In genomic region chr2:159798376-159798724, GRCh38 we compare ENCODE assay signal across 8 cellular contexts. TPM values are rescaled to one million over a fixed set of nuclear protein-coding genes. Genes with fewer than 3 reads are reported as not detected.
DNase-seq lines count a peak whose midpoint lies in the region; ATAC-seq and TF ChIP-seq lines count a peak whose summit lies in the region.

No MANE protein-coding gene starts in this region.

- peaks cover 23% of the 10 kb centered on the region for H3K27me3 Mint-ChIP-seq in activated T-cell treated with anti-CD3 and anti-CD28 coated beads, Interleukin-2, amount 50 U/mL, for 4 hours (ENCODE audit: low read depth)
- peaks cover 52% of the 10 kb centered on the region for H3K27me3 Mint-ChIP-seq in activated T-helper 2 cell treated with anti-CD3 and anti-CD28 coated beads, Interferon-gamma antibody, Interleukin-2, Interleukin-4, amounts not matched to agents 10 μg/mL and 5 μg/mL and 100 μg/mL, durations not matched to agents 14 hours and 24 hours and 36 hours (ENCODE audit: low read depth)

- H3K4me1 Mint-ChIP-seq in activated T-cell treated with anti-CD3 and anti-CD28 coated beads, Interleukin-2, amount 50 U/mL, for 4 hours (ENCODE audit: low read depth): peaks cover 10% of the 10 kb centered on the region
- peaks cover 8% of the 10 kb centered on the region for H3K4me1 Mint-ChIP-seq in activated T-helper 2 cell treated with anti-CD3 and anti-CD28 coated beads, Interferon-gamma antibody, Interleukin-2, Interleukin-4, amounts not matched to agents 10 μg/mL and 5 μg/mL and 100 μg/mL, durations not matched to agents 14 hours and 24 hours and 36 hours (ENCODE audit: low read depth)

- H3K4me1 ChIP-seq in transverse colon: peaks cover 6 to 20% (median 11%) of the 10 kb centered on the region in 4 donors

- H3K36me3 Mint-ChIP-seq in activated T-cell treated with anti-CD3 and anti-CD28 coated beads, Interleukin-2, amount 50 U/mL, for 4 hours (ENCODE audit: insufficient read depth): peaks cover 3% of the 10 kb centered on the region
- peaks cover 9% of the 10 kb centered on the region for H3K36me3 Mint-ChIP-seq in activated T-helper 2 cell treated with anti-CD3 and anti-CD28 coated beads, Interferon-gamma antibody, Interleukin-2, Interleukin-4, amounts not matched to agents 10 μg/mL and 5 μg/mL and 100 μg/mL, durations not matched to agents 14 hours and 24 hours and 36 hours (ENCODE audit: low read depth)

- no peak for DNase-seq in activated T-cell treated with anti-CD3 and anti-CD28 coated beads, Interleukin-2, amount 50 U/mL, for 4 hours
- DNase-seq in activated T-cell treated with anti-CD3 and anti-CD28 coated beads for 4 hours (no peak), left colon (no peak), transverse colon (no peak), HPDE6-E6E7 (ENCODE audit: extremely low spot score) (no peak), iPS-NIHi11 (ENCODE audit: low spot score) (no peak)
- no peak for DNase-seq in activated T-helper 2 cell treated with anti-CD3 and anti-CD28 coated beads, Interferon-gamma antibody, Interleukin-2, Interleukin-4, amounts not matched to agents 10 μg/mL and 5 μg/mL and 100 μg/mL, durations not matched to agents 14 hours and 24 hours and 36 hours (ENCODE audit: low spot score)

- TF ChIP-seq CTCF in transverse colon (IDR thresholded peaks at IDR 0.05): no peak

- ATAC-seq in activated T-cell treated with anti-CD3 and anti-CD28 coated beads, Interleukin-2, amount 50 U/mL, for 4 hours: no peak
- ATAC-seq in left colon (peak; percentile 44), HG03097 (IDR thresholded peaks at IDR 0.05; ENCODE audit: low FRiP score, unreplicated experiment) (no peak)

- no peak for TF ChIP-seq POLR2A in transverse colon (IDR thresholded peaks at IDR 0.05)

- no peaks in the 10 kb centered on the region for H3K27me3 ChIP-seq in transverse colon

- peak overlapping the region; percentile 63 for H3K4me3 Mint-ChIP-seq in activated T-cell treated with anti-CD3 and anti-CD28 coated beads, Interleukin-2, amount 50 U/mL, for 4 hours
- peak overlapping the region; percentile 62 for H3K4me3 Mint-ChIP-seq in activated T-helper 2 cell treated with anti-CD3 and anti-CD28 coated beads, Interferon-gamma antibody, Interleukin-2, Interleukin-4, amounts not matched to agents 10 μg/mL and 5 μg/mL and 100 μg/mL, durations not matched to agents 14 hours and 24 hours and 36 hours (ENCODE audit: low read depth)

- no peak for TF ChIP-seq EP300 in transverse colon (IDR thresholded peaks at IDR 0.05; ENCODE audit: low read depth)

- no peaks in the 10 kb centered on the region for H3K9me3 ChIP-seq in transverse colon

- WGBS in transverse colon (ENCODE audit: low coverage in 1 of 2), 2 donors: 20% methylated on average over 7 to 9 of the region's 9 CpGs

- intact Hi-C loops in activated T-helper 2 cell treated with anti-CD3 and anti-CD28 coated beads, Interferon-gamma antibody, Interleukin-2, Interleukin-4, amounts not matched to agents 10 μg/mL and 5 μg/mL and 100 μg/mL, durations not matched to agents 14 hours and 24 hours and 36 hours (cut with micrococcal nuclease): no loop called here
- intact Hi-C loops in left colon (cut with DNase I, micrococcal nuclease): no loop called here
- intact Hi-C loops in transverse colon (cut with DNase I; ENCODE audit: low total_unique reads): no loop called here

- H3K36me3 ChIP-seq in transverse colon: no peaks in the 10 kb centered on the region

- H3K27ac Mint-ChIP-seq in activated T-helper 2 cell treated with anti-CD3 and anti-CD28 coated beads, Interferon-gamma antibody, Interleukin-2, Interleukin-4, amounts not matched to agents 10 μg/mL and 5 μg/mL and 100 μg/mL, durations not matched to agents 14 hours and 24 hours and 36 hours: no peak overlapping the region

- peak overlapping the region; percentile 63 to 82 (median 74) for H3K4me3 ChIP-seq in transverse colon

- H3K9me3 Mint-ChIP-seq in activated T-cell treated with anti-CD3 and anti-CD28 coated beads, Interleukin-2, amount 50 U/mL, for 4 hours: no peaks in the 10 kb centered on the region
- no peaks in the 10 kb centered on the region for H3K9me3 Mint-ChIP-seq in activated T-helper 2 cell treated with anti-CD3 and anti-CD28 coated beads, Interferon-gamma antibody, Interleukin-2, Interleukin-4, amounts not matched to agents 10 μg/mL and 5 μg/mL and 100 μg/mL, durations not matched to agents 14 hours and 24 hours and 36 hours

- peak overlapping the region; percentile 76 to 85 (median 80) for H3K27ac ChIP-seq in transverse colon

- in situ Hi-C loops in transverse colon (cut with MboI; ENCODE audit: low pct_ligation_motif_present in 1 of 4, low pct_unique_long_range_greater_than_20kb in 1 of 4, low sequenced_read_pairs in 3 of 4): no loop called here

RNA-seq across cellular contexts. Expression of gene CD302, which starts 0.3 kb away (rescaled TPM):
- total RNA-seq in activated T-cell treated with anti-CD3 and anti-CD28 coated beads, Interleukin-2, amount 50 U/mL, for 4 hours: under 1 TPM; 0.43 to 0.63 (median 0.58) TPM
- 1.1 and 1.5 TPM in 2 replicates for total RNA-seq in activated T-helper 2 cell treated with anti-CD3 and anti-CD28 coated beads, Interferon-gamma antibody, Interleukin-2, Interleukin-4, amounts not matched to agents 10 μg/mL and 5 μg/mL and 100 μg/mL, durations not matched to agents 14 hours and 24 hours and 36 hours
- total RNA-seq in left colon: 10 to 100 TPM; 12.6 to 18.3 TPM
- total RNA-seq in transverse colon: 10 to 100 TPM; 12.7 to 35.9 (median 19.1) TPM
